ENCODE assay signal across 20 cellular contexts in genomic region chr3:42514876-42515275, GRCh38. TPM values are rescaled to one million over a fixed set of nuclear protein-coding genes. Genes with fewer than 3 reads are reported as not detected.
A peak's percentile ranks its signal among the peaks of the same experiment; 100 is the strongest.
DNase-seq lines count a peak whose midpoint lies in the region; ATAC-seq and TF ChIP-seq lines count a peak whose summit lies in the region.
"Had no signal": no experiment of that assay in that cellular context is flagged by ENCODE, and none has a peak within 500 bp of the region (broad histone marks: within the 10 kb centered on the region; RNA-seq: fewer than 3 reads in every experiment).

No MANE protein-coding gene starts in this region.

- H3K9me3 Mint-ChIP-seq in effector memory CD8-positive, alpha-beta T cell = no peaks in the 10 kb centered on the region
- H3K9me3 Mint-ChIP-seq: activated B cell treated with CpG ODN at 0.5 μM for 24 hours; activated T-helper 1 cell treated with anti-CD3 and anti-CD28 coated beads, Interleukin-12 subunit alpha, Interleukin-12 subunit beta, Interleukin-2, Interleukin-4 antibody, amounts not matched to agents 30 ng/mL and 10 ng/mL and 1 ng/mL, durations not matched to agents 14 hours and 24 hours and 36 hours; naive B cell had no signal

- no peak for TF ChIP-seq EP300 in upper lobe of left lung (IDR thresholded peaks at IDR 0.05)

- H3K4me1 ChIP-seq in heart left ventricle = peaks cover 0 to 57% (median 18%) of the 10 kb centered on the region in 12 donors
- peaks cover 72% of the 10 kb centered on the region for H3K4me1 ChIP-seq in lower lobe of right lung
- H3K4me1 ChIP-seq in upper lobe of left lung = peaks cover 60 to 79% (median 66%) of the 10 kb centered on the region in 4 donors
- H3K4me1 ChIP-seq: parathyroid adenoma, SJSA1 had no signal

- no peaks in the 10 kb centered on the region for H3K36me3 Mint-ChIP-seq in effector memory CD8-positive, alpha-beta T cell (ENCODE audit: insufficient read depth)
- H3K36me3 Mint-ChIP-seq: naive B cell had no signal

- peaks cover 0 to 14% of the 10 kb centered on the region in 2 donors for H3K4me1 Mint-ChIP-seq in effector memory CD8-positive, alpha-beta T cell (ENCODE audit: low read depth in 2 of 2)

- H3K9me3 ChIP-seq in heart left ventricle = no peaks in the 10 kb centered on the region
- H3K9me3 ChIP-seq in lower lobe of right lung = no peaks in the 10 kb centered on the region
- no peaks in the 10 kb centered on the region for H3K9me3 ChIP-seq in upper lobe of left lung
- H3K9me3 ChIP-seq: SJSA1 had no signal

- TF ChIP-seq POLR2A in heart left ventricle (IDR thresholded peaks at IDR 0.05) (no peak), upper lobe of left lung (IDR thresholded peaks at IDR 0.05) (no peak)

- peak in 1 of 5 donors; percentile 9 for DNase-seq in heart left ventricle
- no peak for DNase-seq in Right ventricle myocardium superior
- peak in 3 of 61 donors; percentile 29 to 48 (median 42) for DNase-seq in caudate nucleus (lab: John Stamatoyannopoulos, UW)
- no peak for DNase-seq in lower lobe of right lung
- DNase-seq in upper lobe of left lung = no peak
- no peak for DNase-seq in NCI-H1930 (lab: John Stamatoyannopoulos, UW)
- DNase-seq in effector memory CD8-positive, alpha-beta T cell = no peak
- DNase-seq: activated B cell treated with CpG ODN at 0.5 μM for 24 hours; activated CD8-positive, alpha-beta memory T cell treated with anti-CD3 and anti-CD28 coated beads for 24 hours; CD4-positive, CD25-positive, alpha-beta regulatory T cell; foreskin melanocyte; naive B cell; NCI-H2107; NCI-H69; stimulated activated CD4-positive, alpha-beta T cell treated with anti-CD3 and anti-CD28 coated beads, Interleukin-4, amount 100 ng/mL, for 1 hour had no signal

- TF ChIP-seq CTCF in heart left ventricle (IDR thresholded peaks at IDR 0.05) (no peak), lower lobe of right lung (IDR thresholded peaks at IDR 0.05) (no peak), upper lobe of left lung (IDR thresholded peaks at IDR 0.05) (no peak)

- H3K27me3 Mint-ChIP-seq in effector memory CD8-positive, alpha-beta T cell = peaks cover 0 to 7% of the 10 kb centered on the region in 2 donors
- H3K27me3 Mint-ChIP-seq: activated B cell treated with CpG ODN at 0.5 μM for 24 hours; CD4-positive, CD25-positive, alpha-beta regulatory T cell had no signal

- H3K27ac Mint-ChIP-seq in effector memory CD8-positive, alpha-beta T cell = peak overlapping the region in 1 of 2 donors; percentile 77
- H3K27ac Mint-ChIP-seq: activated B cell treated with CpG ODN at 0.5 μM for 24 hours; activated T-helper 1 cell treated with anti-CD3 and anti-CD28 coated beads, Interleukin-12 subunit alpha, Interleukin-12 subunit beta, Interleukin-2, Interleukin-4 antibody, amounts not matched to agents 30 ng/mL and 10 ng/mL and 1 ng/mL, durations not matched to agents 14 hours and 24 hours and 36 hours; naive B cell had no signal

- H3K36me3 ChIP-seq in heart left ventricle = no peaks in the 10 kb centered on the region
- H3K36me3 ChIP-seq in lower lobe of right lung = peaks cover 17% of the 10 kb centered on the region
- peaks cover 0 to 79% (median 8%) of the 10 kb centered on the region in 4 donors for H3K36me3 ChIP-seq in upper lobe of left lung
- H3K36me3 ChIP-seq: SJSA1 had no signal

- H3K27me3 ChIP-seq in heart left ventricle = no peaks in the 10 kb centered on the region
- no peaks in the 10 kb centered on the region for H3K27me3 ChIP-seq in lower lobe of right lung (ENCODE audit: low read depth)
- no peaks in the 10 kb centered on the region for H3K27me3 ChIP-seq in upper lobe of left lung
- H3K27me3 ChIP-seq: SJSA1 had no signal

- no peak overlapping the region for H3K4me3 Mint-ChIP-seq in effector memory CD8-positive, alpha-beta T cell
- H3K4me3 Mint-ChIP-seq: activated B cell treated with CpG ODN at 0.5 μM for 24 hours; activated T-helper 1 cell treated with anti-CD3 and anti-CD28 coated beads, Interleukin-12 subunit alpha, Interleukin-12 subunit beta, Interleukin-2, Interleukin-4 antibody, amounts not matched to agents 30 ng/mL and 10 ng/mL and 1 ng/mL, durations not matched to agents 14 hours and 24 hours and 36 hours; CD4-positive, CD25-positive, alpha-beta regulatory T cell; naive B cell had no signal

- intact Hi-C loops in heart left ventricle (cut with DNase I) (no loop called here), Right ventricle myocardium superior (cut with DNase I) (loop anchor here (5.0 kb wide), 1 partner anchor 47 kb away; no protein-coding TSS in a partner anchor), lower lobe of right lung (cut with DNase I) (no loop called here)

- ATAC-seq in heart left ventricle (peak in 2 of 4 donors; percentile 3 to 14), Right ventricle myocardium superior (ENCODE audit: poor library complexity) (no peak), lower lobe of right lung (no peak), upper lobe of left lung (ENCODE audit: low FRiP score in 2 of 2) (no peak), GM21825 (IDR thresholded peaks at IDR 0.05; ENCODE audit: unreplicated experiment) (no peak)
- no peak for ATAC-seq in effector memory CD8-positive, alpha-beta T cell (replicated peaks)

- H3K27ac ChIP-seq in heart left ventricle = peak overlapping the region in 11 of 12 donors; percentile 26 to 85 (median 64)
- peak overlapping the region; percentile 78 for H3K27ac ChIP-seq in caudate nucleus (ENCODE audit: low read depth, low read length)
- peak overlapping the region; percentile 44 for H3K27ac ChIP-seq in lower lobe of right lung
- H3K27ac ChIP-seq in upper lobe of left lung = peak overlapping the region; percentile 76 to 93 (median 82)
- H3K27ac ChIP-seq: parathyroid adenoma, SJSA1 had no signal

- H3K4me3 ChIP-seq in heart left ventricle = no peak overlapping the region
- H3K4me3 ChIP-seq in lower lobe of right lung = no peak overlapping the region
- no peak overlapping the region for H3K4me3 ChIP-seq in upper lobe of left lung
- H3K4me3 ChIP-seq: K562, SJSA1 had no signal

- WGBS in heart left ventricle, 4 donors = 35 to 65% (median 48%) methylated on average over 4 of the region's 4 CpGs
- 45 to 57% methylated on average over 3 to 4 of the region's 4 CpGs for WGBS in upper lobe of left lung, 2 donors

RNA-seq across cellular contexts. Expression of gene VIPR1, which starts 12.4 kb away (rescaled TPM):
- total RNA-seq in heart left ventricle = 1 to 10 TPM in 8 of 9 donors, under 1 TPM in 1; 0.96 to 5.4 (median 1.7) TPM
- 1 to 10 TPM; 3.0 to 3.5 TPM for polyA plus RNA-seq in heart left ventricle
- total RNA-seq in Right ventricle myocardium superior = 3.4 TPM
- 212 TPM for total RNA-seq in lower lobe of right lung
- total RNA-seq in upper lobe of left lung = 100 to 1,000 TPM in 4 of 6 donors, 10 to 100 TPM in 2; 92.6 to 577 (median 198) TPM
- total RNA-seq: SJSA1 had no signal

Comparison
In these comparisons a context has a peak if more than half of its experiments do, and no peak if none do; other contexts are left out.
1. RNA of gene VIPR1, which starts 12.4 kb away (total RNA-seq): 92.6 to 577 TPM in upper lobe of left lung and 212 TPM in lower lobe of right lung (single experiment); 3.4 TPM in Right ventricle myocardium superior (single experiment) and 0.96 to 5.4 TPM in heart left ventricle; every median in the first group is over 10 times any median in the second.
2. Peak in every context shown above with its lines, with median percentiles within 50 percentile points of each other: H3K27ac ChIP-seq.